In genomic region chr1:111227434-111227833, GRCh38 we compare ENCODE assay signal across 10 cellular contexts. TPM values are rescaled to one million over a fixed set of nuclear protein-coding genes. Genes with fewer than 3 reads are reported as not detected.
A peak's percentile ranks its signal among the peaks of the same experiment; 100 is the strongest.
DNase-seq lines count a peak whose midpoint lies in the region; ATAC-seq, FAIRE-seq and TF ChIP-seq lines count a peak whose summit lies in the region.
"Had no signal": no experiment of that assay in that cellular context is flagged by ENCODE, and none has a peak within 500 bp of the region (broad histone marks: within the 10 kb centered on the region; RNA-seq: fewer than 3 reads in every experiment).

Gene CHI3L2, plus strand, starts transcription at chr1:111227713. Its CDS starts 17 bp downstream, at chr1:111227730.

- TF ChIP-seq CTCF in astrocyte (IDR thresholded peaks at IDR 0.05; ENCODE audit: insufficient read depth, low read depth, low read length) (no peak), hepatocyte (IDR thresholded peaks at IDR 0.05; ENCODE audit: poor library complexity) (no peak), lower leg skin (IDR thresholded peaks at IDR 0.05) (no peak)

- H3K36me3 Mint-ChIP-seq in astrocyte (ENCODE audit: low read depth, unreplicated experiment), result no peaks in the 10 kb centered on the region

- H3K4me3 ChIP-seq in astrocyte (ENCODE audit: insufficient read depth, low read depth, low read length) (no peak within 1 kb of the TSS), hepatocyte (no peak within 1 kb of the TSS), lower leg skin (ENCODE audit: low read depth, poor library complexity, severe bottlenecking) (no peak within 1 kb of the TSS)

- ATAC-seq in stimulated activated naive CD8-positive, alpha-beta T cell treated with anti-CD3 and anti-CD28 coated beads, Interleukin-15, amount 100 ng/mL, for 72 hours, result no peak

- no peak for FAIRE-seq in astrocyte (lab: Jason Lieb, UNC)
- FAIRE-seq: colon had no signal

- peak within 1 kb of the TSS; percentile 93 for H3K27ac Mint-ChIP-seq in astrocyte (ENCODE audit: unreplicated experiment)
- H3K27ac Mint-ChIP-seq in stimulated activated naive CD8-positive, alpha-beta T cell treated with anti-CD3 and anti-CD28 coated beads, Interleukin-15, amount 100 ng/mL, for 72 hours, result peak within 1 kb of the TSS; percentile 45 to 84

- H3K27me3 Mint-ChIP-seq in astrocyte (ENCODE audit: low read depth, unreplicated experiment), result no peaks in the 10 kb centered on the region
- H3K27me3 Mint-ChIP-seq in stimulated activated naive CD8-positive, alpha-beta T cell treated with anti-CD3 and anti-CD28 coated beads, Interleukin-15, amount 100 ng/mL, for 72 hours, result no peaks in the 10 kb centered on the region

- no peaks in the 10 kb centered on the region for H3K36me3 ChIP-seq in astrocyte (ENCODE audit: insufficient read depth, low read length)
- H3K36me3 ChIP-seq in hepatocyte (replicated peaks; ENCODE audit: insufficient read depth, low read depth), result no peaks in the 10 kb centered on the region

- intact Hi-C loops in lower leg skin (cut with DNase I; ENCODE audit: low total_unique reads), result no loop called here

- 89% methylated on average over 3 of the region's 3 CpGs for WGBS in hepatocyte (ENCODE audit: low lambda C conversion rate, missing lambda C conversion rate)
- 52 to 54% methylated on average over 3 of the region's 3 CpGs for WGBS in lower leg skin, 2 donors

- H3K79me2 ChIP-seq in astrocyte (ENCODE audit: insufficient read depth, low read length), result no peaks in the 10 kb centered on the region
- no peaks in the 10 kb centered on the region for H3K79me2 ChIP-seq in hepatocyte

- no peaks in the 10 kb centered on the region for H3K9me3 ChIP-seq in astrocyte (ENCODE audit: insufficient read depth, low read depth, low read length)
- no peaks in the 10 kb centered on the region for H3K9me3 ChIP-seq in hepatocyte (ENCODE audit: low read depth)

- H4K20me1 ChIP-seq in astrocyte (ENCODE audit: insufficient read depth, low read length) (no peaks in the 10 kb centered on the region), hepatocyte (ENCODE audit: insufficient read depth, poor library complexity, severe bottlenecking) (no peaks in the 10 kb centered on the region)

- H3K9ac ChIP-seq in astrocyte (ENCODE audit: low read length), result peak within 1 kb of the TSS; percentile 42

- H3K27me3 ChIP-seq in astrocyte (ENCODE audit: insufficient read depth, low read length), result no peaks in the 10 kb centered on the region
- no peaks in the 10 kb centered on the region for H3K27me3 ChIP-seq in hepatocyte

- H3K9me2 ChIP-seq in hepatocyte (replicated peaks; ENCODE audit: insufficient read depth), result no peaks in the 10 kb centered on the region

- H3K9me3 Mint-ChIP-seq in astrocyte (ENCODE audit: unreplicated experiment), result no peaks in the 10 kb centered on the region
- H3K9me3 Mint-ChIP-seq in stimulated activated naive CD8-positive, alpha-beta T cell treated with anti-CD3 and anti-CD28 coated beads, Interleukin-15, amount 100 ng/mL, for 72 hours, result no peaks in the 10 kb centered on the region

- H3K4me1 ChIP-seq in astrocyte (ENCODE audit: insufficient read depth, low read length), result peaks cover 27% of the 10 kb centered on the region
- H3K4me1 ChIP-seq in hepatocyte (ENCODE audit: insufficient read depth), result peaks cover 15% of the 10 kb centered on the region

- no peak for TF ChIP-seq POLR2A in lower leg skin (IDR thresholded peaks at IDR 0.05)

- H3K4me2 ChIP-seq in astrocyte (ENCODE audit: low read length) (peak within 1 kb of the TSS; percentile 74), hepatocyte (no peak within 1 kb of the TSS)

- peaks cover 40% of the 10 kb centered on the region for H3K4me1 Mint-ChIP-seq in astrocyte (ENCODE audit: low read depth, unreplicated experiment)
- H3K4me1 Mint-ChIP-seq in stimulated activated naive CD8-positive, alpha-beta T cell treated with anti-CD3 and anti-CD28 coated beads, Interleukin-15, amount 100 ng/mL, for 72 hours, result peaks cover 91% of the 10 kb centered on the region

- H3K27ac ChIP-seq in astrocyte (ENCODE audit: low read depth, low read length) (peak within 1 kb of the TSS; percentile 58), hepatocyte (peak within 1 kb of the TSS; percentile 63)

- DNase-seq in NCI-H226 (peak; percentile 53), astrocyte (ENCODE audit: low read depth) (no peak), hepatocyte (ENCODE audit: low spot score) (no peak), DMS53 (lab: John Stamatoyannopoulos, UW) (no peak), activated gamma-delta T cell treated with Interleukin-2 at 50 U/mL for 16 hours (no peak), lower leg skin (ENCODE audit: low spot score in 2 of 2) (no peak)
- no peak for DNase-seq in stimulated activated naive CD8-positive, alpha-beta T cell treated with anti-CD3 and anti-CD28 coated beads, Interleukin-15, amount 100 ng/mL, for 72 hours
- DNase-seq: NCI-H1694 treated with DMSO at 0.1 percent for 48 hours, T-helper 9 cell had no signal

- peak within 1 kb of the TSS; percentile 43 for H3K4me3 Mint-ChIP-seq in astrocyte (ENCODE audit: unreplicated experiment)
- H3K4me3 Mint-ChIP-seq in stimulated activated naive CD8-positive, alpha-beta T cell treated with anti-CD3 and anti-CD28 coated beads, Interleukin-15, amount 100 ng/mL, for 72 hours, result peak within 1 kb of the TSS; percentile 46 to 65

- H2AFZ ChIP-seq in astrocyte (ENCODE audit: low read depth, low read length), result no peak within 1 kb of the TSS
- no peak within 1 kb of the TSS for H2AFZ ChIP-seq in hepatocyte

RNA-seq across cellular contexts. Expression of gene CHI3L2, which starts in this region (rescaled TPM):
- total RNA-seq in astrocyte, result 0.65 TPM in 1 of 2 replicates, not detected in the other
- total RNA-seq in hepatocyte, result 2.4 and 5.7 TPM in 2 replicates
- polyA plus RNA-seq in hepatocyte, result 0.24 and 3.9 TPM in 2 replicates
- total RNA-seq in lower leg skin, result 10 to 100 TPM in 1 of 4 donors, 1 to 10 TPM in 2, not detected in 1; 2.2 to 15.8 (median 5.5) TPM
